In genomic region chr5:75511435-75512382, GRCh38 we compare ENCODE assay signal across 8 cellular contexts. TPM values are rescaled to one million over a fixed set of nuclear protein-coding genes. Genes with fewer than 3 reads are reported as not detected.
DNase-seq lines count a peak whose midpoint lies in the region; ATAC-seq and TF ChIP-seq lines count a peak whose summit lies in the region.

TSS of gene CERT1 (minus strand) at chr5:75511629. CDS start at chr5:75511207, 422 bp downstream.
TSS of gene POLK (plus strand) at chr5:75511891.

- H3K27me3 ChIP-seq in ACC112 (ENCODE audit: insufficient read depth, low read length) = no peaks in the 10 kb centered on the region
- no peaks in the 10 kb centered on the region for H3K27me3 ChIP-seq in breast epithelium

- peak; percentile 68 for TF ChIP-seq POLR2A in breast epithelium (IDR thresholded peaks at IDR 0.05)

- H3K27ac ChIP-seq in ACC112 (ENCODE audit: low read depth, low read length) (peak within 1 kb of the TSS; percentile 71), VCaP (peak within 1 kb of the TSS; percentile 81), breast epithelium (peak within 1 kb of the TSS; percentile 90 to 94), skin epidermis (peak within 1 kb of the TSS; percentile 76 to 97 (median 92))

- TF ChIP-seq CTCF in VCaP (conservative IDR thresholded peaks at IDR 0.05) = no peak
- no peak for TF ChIP-seq CTCF in breast epithelium (IDR thresholded peaks at IDR 0.05)

- DNase-seq in NCI-H2196 treated with DMSO at 0.1 percent for 48 hours (lab: John Stamatoyannopoulos, UW; ENCODE audit: unreplicated experiment) = peak; percentile 82
- DNase-seq in breast epithelium (ENCODE audit: low spot score in 2 of 2) = peak; percentile 97

- no peaks in the 10 kb centered on the region for H3K9me3 ChIP-seq in breast epithelium
- H3K9me3 ChIP-seq in iPS-18c (ENCODE audit: control insufficient read depth, insufficient read depth, low read length) = no peaks in the 10 kb centered on the region

- H3K36me3 ChIP-seq in ACC112 (ENCODE audit: insufficient read depth, low read length) (0 out of 2 replicates have a peak, but pooled peaks cover 5% of the 10 kb centered on the region), breast epithelium (no peaks in the 10 kb centered on the region)

- peak within 1 kb of the TSS; percentile 77 for H2AFZ ChIP-seq in ACC112 (ENCODE audit: low read length, unreplicated experiment)

- peaks cover 27% of the 10 kb centered on the region for H3K4me1 ChIP-seq in ACC112 (ENCODE audit: control insufficient read depth, insufficient read depth, low read length, unreplicated experiment)
- H3K4me1 ChIP-seq in breast epithelium = peaks cover 0 to 7% of the 10 kb centered on the region in 2 donors

- peak; percentile 70 for ATAC-seq in GM18870 (IDR thresholded peaks at IDR 0.05; ENCODE audit: unreplicated experiment)
- ATAC-seq in HG03135 (IDR thresholded peaks at IDR 0.05; ENCODE audit: unreplicated experiment) = peak; percentile 83

- H3K4me3 ChIP-seq in ACC112 (ENCODE audit: low read depth, low read length) (peak within 1 kb of the TSS; percentile 84), breast epithelium (peak within 1 kb of the TSS; percentile 78 to 90 (median 87)), iPS-18c (ENCODE audit: insufficient read depth, low read depth, low read length) (peak within 1 kb of the TSS; percentile 98), skin epidermis (peak within 1 kb of the TSS; percentile 67 to 96 (median 88))

- peaks cover 93% of the 10 kb centered on the region for H3K79me2 ChIP-seq in ACC112 (ENCODE audit: control insufficient read depth, insufficient read depth, low read length, unreplicated experiment)

- intact Hi-C loops in breast epithelium (cut with DNase I; ENCODE audit: low total_unique reads) = no loop called here

RNA-seq across cellular contexts. Expression of gene CERT1, which starts in this region (rescaled TPM):
- total RNA-seq in breast epithelium = 10 to 100 TPM; 37.7 to 84.0 (median 42.1) TPM

RNA-seq across cellular contexts. Expression of gene POLK, which starts in this region (rescaled TPM):
- total RNA-seq in breast epithelium = 10 to 100 TPM; 44.0 to 58.4 (median 44.9) TPM

Comparison
In these comparisons a context has a peak if more than half of its experiments do, and no peak if none do; other contexts are left out.
1. Peak in every context shown above with its lines: DNase-seq, ATAC-seq, H3K4me3 ChIP-seq and H3K27ac ChIP-seq.